ENCODE assay signal across 8 cellular contexts in genomic region chr1:89022167-89022959, GRCh38. TPM values are rescaled to one million over a fixed set of nuclear protein-coding genes. Genes with fewer than 3 reads are reported as not detected.
DNase-seq lines count a peak whose midpoint lies in the region; ATAC-seq, FAIRE-seq and TF ChIP-seq lines count a peak whose summit lies in the region.

A gene with protein sequence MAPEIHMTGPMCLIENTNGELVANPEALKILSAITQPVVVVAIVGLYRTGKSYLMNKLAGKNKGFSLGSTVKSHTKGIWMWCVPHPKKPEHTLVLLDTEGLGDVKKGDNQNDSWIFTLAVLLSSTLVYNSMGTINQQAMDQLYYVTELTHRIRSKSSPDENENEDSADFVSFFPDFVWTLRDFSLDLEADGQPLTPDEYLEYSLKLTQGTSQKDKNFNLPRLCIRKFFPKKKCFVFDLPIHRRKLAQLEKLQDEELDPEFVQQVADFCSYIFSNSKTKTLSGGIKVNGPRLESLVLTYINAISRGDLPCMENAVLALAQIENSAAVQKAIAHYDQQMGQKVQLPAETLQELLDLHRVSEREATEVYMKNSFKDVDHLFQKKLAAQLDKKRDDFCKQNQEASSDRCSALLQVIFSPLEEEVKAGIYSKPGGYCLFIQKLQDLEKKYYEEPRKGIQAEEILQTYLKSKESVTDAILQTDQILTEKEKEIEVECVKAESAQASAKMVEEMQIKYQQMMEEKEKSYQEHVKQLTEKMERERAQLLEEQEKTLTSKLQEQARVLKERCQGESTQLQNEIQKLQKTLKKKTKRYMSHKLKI (minus strand): TSS chr1:89022866. CDS start chr1:89020721, 2,145 bp downstream.

- H3K36me3 Mint-ChIP-seq in stimulated activated naive B cell treated with anti-CD40 and anti-IgM and Interleukin-4, amounts not matched to agents 10 μg/mL and 1 μg/mL and 100 μg/mL, for 72 hours = peaks cover 13 to 31% of the 10 kb centered on the region in 2 donors

- WGBS in A549 (ENCODE audit: missing lambda C conversion rate) = 32% methylated on average over 5 of the region's 5 CpGs

- H3K4me3 Mint-ChIP-seq in stimulated activated naive B cell treated with anti-CD40 and anti-IgM and Interleukin-4, amounts not matched to agents 10 μg/mL and 1 μg/mL and 100 μg/mL, for 72 hours = peak within 1 kb of the TSS; percentile 79 to 87

- CTCF ChIA-PET in A549 (lab: Yijun Ruan, JAX) = interaction anchor here (0.8 kb wide), 1 partner anchor 12 kb away, joined by 3 read pairs; no protein-coding TSS in a partner anchor

- H3K27ac ChIP-seq in A549 = peak within 1 kb of the TSS in 1 of 2 experiments; percentile 19; a peak in 1 of 6 replicates

- H3K9me3 ChIP-seq in A549 = no peaks in the 10 kb centered on the region

- peak; percentile 24 to 34; a peak in 3 of 6 replicates for ATAC-seq in A549
- ATAC-seq in HG03025 (IDR thresholded peaks at IDR 0.05; ENCODE audit: low FRiP score, unreplicated experiment) = peak; percentile 72
- peak; percentile 72 to 77 for ATAC-seq in stimulated activated naive B cell treated with anti-CD40 and anti-IgM and Interleukin-4, amounts not matched to agents 10 μg/mL and 1 μg/mL and 100 μg/mL, for 72 hours (replicated peaks)

- FAIRE-seq in A549 (lab: Jason Lieb, UNC) (no peak), GM18507 (lab: Jason Lieb, UNC) (peak; percentile 87)

- peaks cover 17 to 35% of the 10 kb centered on the region in 2 donors for H3K4me1 Mint-ChIP-seq in stimulated activated naive B cell treated with anti-CD40 and anti-IgM and Interleukin-4, amounts not matched to agents 10 μg/mL and 1 μg/mL and 100 μg/mL, for 72 hours

- no peak within 1 kb of the TSS for H3K4me3 ChIP-seq in A549

- DNase-seq in A549 (ENCODE audit: low read depth in 1 of 2, low spot score in 1 of 2) (no peak), GM18507 (ENCODE audit: extremely low spot score, insufficient read length, low read depth) (no peak), NCI-H69 (lab: John Stamatoyannopoulos, UW) (peak; percentile 42), astrocyte of the hippocampus (ENCODE audit: low read depth, low spot score) (peak; percentile 68), iris pigment epithelial cell (ENCODE audit: low read depth) (peak; percentile 85), NCI-H187 treated with DMSO at 0.1 percent for 48 hours (lab: John Stamatoyannopoulos, UW) (no peak)
- DNase-seq in stimulated activated naive B cell treated with anti-CD40 and anti-IgM and Interleukin-4, amounts not matched to agents 10 μg/mL and 1 μg/mL and 100 μg/mL, for 72 hours = no peak

- POLR2A ChIA-PET in A549 (lab: Yijun Ruan, JAX) = no interaction called here

- no peaks in the 10 kb centered on the region for H3K27me3 Mint-ChIP-seq in stimulated activated naive B cell treated with anti-CD40 and anti-IgM and Interleukin-4, amounts not matched to agents 10 μg/mL and 1 μg/mL and 100 μg/mL, for 72 hours

- peak within 1 kb of the TSS; percentile 89 for H3K27ac Mint-ChIP-seq in stimulated activated naive B cell treated with anti-CD40 and anti-IgM and Interleukin-4, amounts not matched to agents 10 μg/mL and 1 μg/mL and 100 μg/mL, for 72 hours

- no peak for TF ChIP-seq CTCF in A549 (IDR thresholded peaks at IDR 0.05)

- TF ChIP-seq EP300 in A549 (IDR thresholded peaks at IDR 0.05) = no peak

- H3K4me1 ChIP-seq in A549 = no peaks in the 10 kb centered on the region; the same call in 2 of the 3 replicates

- peaks cover 6 to 8% of the 10 kb centered on the region in 2 donors for H3K9me3 Mint-ChIP-seq in stimulated activated naive B cell treated with anti-CD40 and anti-IgM and Interleukin-4, amounts not matched to agents 10 μg/mL and 1 μg/mL and 100 μg/mL, for 72 hours

- TF ChIP-seq RAD21 in A549 (conservative IDR thresholded peaks at IDR 0.05 in 1 of 2, IDR thresholded peaks at IDR 0.05 in 1 of 2) = no peak

- H3K4me2 ChIP-seq in A549 = peak within 1 kb of the TSS; percentile 65

- no peak for TF ChIP-seq POLR2A in A549 (IDR thresholded peaks at IDR 0.05; ENCODE audit: low read length)

TF ChIP-seq in A549, 52 proteins besides CTCF, POLR2A, EP300 and RAD21:
- TF ChIP-seq MAFK (IDR thresholded peaks at IDR 0.05; ENCODE audit: partially characterized antibody) (no peak), MAZ (IDR thresholded peaks at IDR 0.05; ENCODE audit: borderline replicate concordance, low read depth, low read length) (no peak), FOXS1 (CRISPR knock-in tag; IDR thresholded peaks at IDR 0.05) (no peak), CHD4 (IDR thresholded peaks at IDR 0.05; ENCODE audit: borderline replicate concordance) (no peak), HOXA7 (CRISPR knock-in tag; IDR thresholded peaks at IDR 0.05) (no peak), HOXB13 (CRISPR knock-in tag; IDR thresholded peaks at IDR 0.05; ENCODE audit: low read depth) (no peak), ELK1 (IDR thresholded peaks at IDR 0.05; ENCODE audit: low read depth, low read length) (no peak), ZFP36 (IDR thresholded peaks at IDR 0.05; ENCODE audit: borderline replicate concordance, partially characterized antibody) (no peak), KDM5A (IDR thresholded peaks at IDR 0.05) (no peak)

RNA-seq across cellular contexts. Expression of the gene that starts here (rescaled TPM):
- polyA plus RNA-seq in A549 (2011; rRNA removed) = 1.9 and 2.4 TPM in 2 replicates
- 0.13 and 0.22 TPM in 2 replicates for polyA plus RNA-seq in A549 (2012; cell fraction: cytosol; rRNA removed)
- polyA plus RNA-seq in A549 (2012; cell fraction: nucleus; rRNA removed) = 0.13 and 0.44 TPM in 2 replicates
- polyA plus RNA-seq in A549 (2017; fragmentation: RNase III; extraction: RNeasy Plus Mini Kit Qiagen cat#74134 plus additional on column Dnase treatment) = 0.93 to 1.1 TPM (median 0.98 TPM) in 3 replicates
- 0.54 and 4.8 TPM in 2 replicates for polyA minus RNA-seq in A549 (2011; rRNA and poly(A)+ RNA removed)

Comparison
In these comparisons a context has a peak if more than half of its experiments do, and no peak if none do; other contexts are left out.
1. DNase-seq: peak in NCI-H69 (single experiment), astrocyte of the hippocampus (single experiment) and iris pigment epithelial cell (single experiment); none in A549 (0 of 2), GM18507 (single experiment), stimulated activated naive B cell treated with anti-CD40 and anti-IgM and Interleukin-4, amounts not matched to agents 10 μg/mL and 1 μg/mL and 100 μg/mL, for 72 hours (single experiment) and NCI-H187 treated with DMSO at 0.1 percent for 48 hours (single experiment).
2. Peak in every context shown above with its lines, with median percentiles within 50 percentile points of each other: ATAC-seq.